ENCODE assay signal across 14 cellular contexts in the genomic region with DNA sequence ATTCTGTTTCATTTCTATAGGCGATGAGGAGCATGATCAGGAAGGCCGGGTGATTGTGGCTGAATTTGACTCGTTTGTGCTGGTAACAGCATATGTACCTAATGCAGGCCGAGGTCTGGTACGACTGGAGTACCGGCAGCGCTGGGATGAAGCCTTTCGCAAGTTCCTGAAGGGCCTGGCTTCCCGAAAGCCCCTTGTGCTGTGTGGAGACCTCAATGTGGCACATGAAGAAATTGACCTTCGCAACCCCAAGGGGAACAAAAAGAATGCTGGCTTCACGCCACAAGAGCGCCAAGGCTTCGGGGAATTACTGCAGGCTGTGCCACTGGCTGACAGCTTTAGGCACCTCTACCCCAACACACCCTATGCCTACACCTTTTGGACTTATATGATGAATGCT. TPM values are rescaled to one million over a fixed set of nuclear protein-coding genes. Genes with fewer than 3 reads are reported as not detected.
A peak's percentile ranks its signal among the peaks of the same experiment; 100 is the strongest.
DNase-seq lines count a peak whose midpoint lies in the region; FAIRE-seq and TF ChIP-seq lines count a peak whose summit lies in the region.
"Had no signal": no experiment of that assay in that cellular context is flagged by ENCODE, and none has a peak within 500 bp of the region (broad histone marks: within the 10 kb centered on the region; RNA-seq: fewer than 3 reads in every experiment).

No MANE protein-coding gene starts in this region.

- H3K36me3 Mint-ChIP-seq in IgD-negative memory B cell (peaks cover 6% of the 10 kb centered on the region), astrocyte (ENCODE audit: low read depth, unreplicated experiment) (peaks cover 6% of the 10 kb centered on the region), chondrocyte (ENCODE audit: low read depth) (peaks cover 17% of the 10 kb centered on the region)

- FAIRE-seq in astrocyte (lab: Jason Lieb, UNC) = no peak
- FAIRE-seq: GM18507, islet of Langerhans, RCC 7860 had no signal

- H3K4me1 Mint-ChIP-seq in IgD-negative memory B cell = peaks cover 11 to 37% (median 18%) of the 10 kb centered on the region in 3 donors
- H3K4me1 Mint-ChIP-seq in astrocyte (ENCODE audit: low read depth, unreplicated experiment) = peaks cover 19% of the 10 kb centered on the region
- H3K4me1 Mint-ChIP-seq in chondrocyte (ENCODE audit: low read depth) = peaks cover 28% of the 10 kb centered on the region

- peaks cover 71% of the 10 kb centered on the region for H3K79me2 ChIP-seq in astrocyte (ENCODE audit: insufficient read depth, low read length)
- H3K79me2 ChIP-seq in osteoblast (ENCODE audit: insufficient read depth, low read length) = peaks cover 70% of the 10 kb centered on the region

- H2AFZ ChIP-seq in astrocyte (ENCODE audit: low read depth, low read length) = no peak overlapping the region
- no peak overlapping the region for H2AFZ ChIP-seq in osteoblast (ENCODE audit: low read length)

- H3K27me3 Mint-ChIP-seq in IgD-negative memory B cell (no peaks in the 10 kb centered on the region), astrocyte (ENCODE audit: low read depth, unreplicated experiment) (no peaks in the 10 kb centered on the region), chondrocyte (ENCODE audit: low read depth) (no peaks in the 10 kb centered on the region)
- H3K27me3 Mint-ChIP-seq: natural killer cell treated with Interleukin-12 subunit alpha and Interleukin-12 subunit beta and Interleukin-15 and Interleukin-18, amount 100 ng/mL, for 72 hours had no signal

- TF ChIP-seq CTCF in astrocyte (IDR thresholded peaks at IDR 0.05; ENCODE audit: insufficient read depth, low read depth, low read length) (no peak), osteoblast (IDR thresholded peaks at IDR 0.05; ENCODE audit: extremely low read depth, low read depth, low read length) (no peak), chondrocyte (IDR thresholded peaks at IDR 0.05) (no peak)

- H3K9me3 Mint-ChIP-seq in IgD-negative memory B cell = no peaks in the 10 kb centered on the region
- H3K9me3 Mint-ChIP-seq in astrocyte (ENCODE audit: unreplicated experiment) = peaks cover 1% of the 10 kb centered on the region
- no peaks in the 10 kb centered on the region for H3K9me3 Mint-ChIP-seq in chondrocyte (ENCODE audit: low read depth)
- H3K9me3 Mint-ChIP-seq: activated T-helper 2 cell treated with anti-CD3 and anti-CD28 coated beads, Interferon-gamma antibody, Interleukin-2, Interleukin-4, amounts not matched to agents 10 μg/mL and 5 μg/mL and 100 μg/mL, durations not matched to agents 14 hours and 24 hours and 36 hours; natural killer cell treated with Interleukin-12 subunit alpha and Interleukin-12 subunit beta and Interleukin-15 and Interleukin-18, amount 100 ng/mL, for 72 hours had no signal

- H3K4me3 Mint-ChIP-seq in IgD-negative memory B cell = peak overlapping the region in 2 of 4 donors; percentile 8 to 25
- no peak overlapping the region for H3K4me3 Mint-ChIP-seq in astrocyte (ENCODE audit: unreplicated experiment)
- H3K4me3 Mint-ChIP-seq in chondrocyte (ENCODE audit: unreplicated experiment) = no peak overlapping the region
- H3K4me3 Mint-ChIP-seq: natural killer cell treated with Interleukin-12 subunit alpha and Interleukin-12 subunit beta and Interleukin-15 and Interleukin-18, amount 100 ng/mL, for 72 hours had no signal

- H3K9me3 ChIP-seq in astrocyte (ENCODE audit: insufficient read depth, low read depth, low read length) = no peaks in the 10 kb centered on the region
- no peaks in the 10 kb centered on the region for H3K9me3 ChIP-seq in osteoblast (ENCODE audit: low read depth, low read length)
- H3K9me3 ChIP-seq: esophagus muscularis mucosa had no signal

- DNase-seq in ELF-1 (ENCODE audit: low read depth, low spot score) (peak; percentile 8), astrocyte (ENCODE audit: low read depth) (no peak), osteoblast (ENCODE audit: insufficient read length, low spot score, missing footprints) (no peak), hepatic stellate cell (ENCODE audit: low spot score) (no peak), chondrocyte (ENCODE audit: low spot score) (no peak)
- DNase-seq in NK-92 treated with Interleukin-12 subunit alpha and Interleukin-12 subunit beta, amount 100 ng/mL, for 24 hours (lab: John Stamatoyannopoulos, UW) = no peak
- DNase-seq: NCI-H1930 had no signal

- H3K4me2 ChIP-seq in astrocyte (ENCODE audit: low read length) = peak overlapping the region; percentile 88
- peak overlapping the region; percentile 92 for H3K4me2 ChIP-seq in osteoblast (ENCODE audit: insufficient read depth, low read length)

- H3K36me3 ChIP-seq in astrocyte (ENCODE audit: insufficient read depth, low read length) (peaks cover 23% of the 10 kb centered on the region), osteoblast (ENCODE audit: insufficient read depth, low read length) (peaks cover 40% of the 10 kb centered on the region)

- peak overlapping the region; percentile 87 for H3K9ac ChIP-seq in astrocyte (ENCODE audit: low read length)

- H3K27me3 ChIP-seq in astrocyte (ENCODE audit: insufficient read depth, low read length) (no peaks in the 10 kb centered on the region), osteoblast (ENCODE audit: insufficient read depth, low read length) (no peaks in the 10 kb centered on the region)
- H3K27me3 ChIP-seq: esophagus muscularis mucosa had no signal

- no peak overlapping the region for H3K4me3 ChIP-seq in astrocyte (ENCODE audit: insufficient read depth, low read depth, low read length)
- no peak overlapping the region for H3K4me3 ChIP-seq in osteoblast (ENCODE audit: insufficient read depth, low read length)

- H3K4me1 ChIP-seq in astrocyte (ENCODE audit: insufficient read depth, low read length) = peaks cover 15% of the 10 kb centered on the region
- H3K4me1 ChIP-seq in osteoblast (ENCODE audit: insufficient read depth, low read length) = peaks cover 32% of the 10 kb centered on the region

- no peak overlapping the region for H3K27ac ChIP-seq in astrocyte (ENCODE audit: low read depth, low read length)
- H3K27ac ChIP-seq in osteoblast (ENCODE audit: low read depth, low read length) = peak overlapping the region; percentile 92

- H4K20me1 ChIP-seq in astrocyte (ENCODE audit: insufficient read depth, low read length) (peaks cover 31% of the 10 kb centered on the region), osteoblast (ENCODE audit: insufficient read depth, low read length) (peaks cover 9% of the 10 kb centered on the region)

- H3K27ac Mint-ChIP-seq in IgD-negative memory B cell = peak overlapping the region in 2 of 3 donors; percentile 60 to 85
- H3K27ac Mint-ChIP-seq in astrocyte (ENCODE audit: unreplicated experiment) = peak overlapping the region; percentile 42
- H3K27ac Mint-ChIP-seq in chondrocyte (ENCODE audit: unreplicated experiment) = no peak overlapping the region
- H3K27ac Mint-ChIP-seq: activated T-helper 2 cell treated with anti-CD3 and anti-CD28 coated beads, Interferon-gamma antibody, Interleukin-2, Interleukin-4, amounts not matched to agents 10 μg/mL and 5 μg/mL and 100 μg/mL, durations not matched to agents 14 hours and 24 hours and 36 hours; natural killer cell treated with Interleukin-12 subunit alpha and Interleukin-12 subunit beta and Interleukin-15 and Interleukin-18, amount 100 ng/mL, for 72 hours had no signal

RNA-seq across cellular contexts. Expression of gene APEX1, which starts 1.9 kb away (rescaled TPM):
- polyA plus RNA-seq in IgD-negative memory B cell = 143 TPM
- 142 and 148 TPM in 2 replicates for total RNA-seq in astrocyte
- total RNA-seq in osteoblast = 66.0 and 74.9 TPM in 2 replicates
- 141 to 168 TPM (median 142 TPM) in 3 replicates for total RNA-seq in chondrocyte

RNA-seq across cellular contexts. Expression of gene OSGEP, which starts 2.4 kb away (rescaled TPM):
- polyA plus RNA-seq in IgD-negative memory B cell = 50.8 TPM
- total RNA-seq in astrocyte (18.3 and 23.0 TPM in 2 replicates), osteoblast (36.8 and 47.8 TPM in 2 replicates), chondrocyte (26.0 to 41.4 TPM (median 28.6 TPM) in 3 replicates)

RNA-seq across cellular contexts. Expression of gene PIP4P1, which starts 4.3 kb away (rescaled TPM):
- 63.7 TPM for polyA plus RNA-seq in IgD-negative memory B cell
- total RNA-seq in astrocyte = 19.5 and 19.8 TPM in 2 replicates
- total RNA-seq in osteoblast = 41.0 and 46.3 TPM in 2 replicates
- total RNA-seq in chondrocyte = 31.0 to 36.9 TPM (median 32.0 TPM) in 3 replicates

RNA-seq across cellular contexts. Expression of gene PNP, which starts 12.2 kb away (rescaled TPM):
- 37.6 TPM for polyA plus RNA-seq in IgD-negative memory B cell
- total RNA-seq in astrocyte (45.5 and 56.8 TPM in 2 replicates), osteoblast (27.7 and 29.7 TPM in 2 replicates), chondrocyte (25.0 to 34.8 TPM (median 26.7 TPM) in 3 replicates)

RNA-seq across cellular contexts. Expression of gene KLHL33, which starts 21.0 kb away (rescaled TPM):
- polyA plus RNA-seq in IgD-negative memory B cell = 0.10 TPM
- 0.07 TPM in 1 of 2 replicates, not detected in the other for total RNA-seq in astrocyte
- 0.36 and 0.59 TPM in 2 replicates for total RNA-seq in osteoblast
- not detected in 3 replicates for total RNA-seq in chondrocyte
- total RNA-seq: activated T-helper 2 cell treated with anti-CD3 and anti-CD28 coated beads, Interferon-gamma antibody, Interleukin-2, Interleukin-4, amounts not matched to agents 10 μg/mL and 5 μg/mL and 100 μg/mL, durations not matched to agents 14 hours and 24 hours and 36 hours had no signal
